ENCODE assay signal across 9 cellular contexts in the genomic region with DNA sequence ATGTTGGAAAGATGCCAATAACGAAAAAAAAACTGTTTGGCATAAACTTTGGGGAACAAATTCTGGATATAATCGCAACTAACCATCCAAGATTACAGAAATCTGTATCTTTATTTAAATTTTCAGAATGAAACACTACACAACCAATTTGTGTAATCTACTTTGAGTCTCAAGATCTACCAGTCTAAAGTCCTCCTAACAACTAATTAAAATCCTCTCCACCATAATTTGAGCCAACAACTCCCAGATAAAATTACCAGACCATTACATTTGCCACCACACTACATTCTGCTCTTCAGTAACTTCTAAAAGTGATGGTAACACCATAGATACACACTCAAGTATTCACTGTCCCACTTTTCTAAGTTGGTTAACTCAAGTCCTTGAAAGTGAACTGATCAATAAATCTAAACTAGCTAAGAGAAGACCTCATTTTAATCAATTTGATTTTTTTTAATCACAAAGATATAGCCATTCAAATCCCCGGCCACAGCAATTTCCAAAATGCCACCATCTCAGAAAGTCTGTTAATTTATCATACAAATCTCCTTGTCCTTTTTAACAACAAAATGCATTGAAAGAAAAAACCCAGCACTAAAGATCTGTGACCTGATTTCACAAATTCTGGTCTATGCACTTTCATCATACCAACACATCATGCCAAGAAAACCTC. TPM values are rescaled to one million over a fixed set of nuclear protein-coding genes. Genes with fewer than 3 reads are reported as not detected.
A peak's percentile ranks its signal among the peaks of the same experiment; 100 is the strongest.
DNase-seq lines count a peak whose midpoint lies in the region; ATAC-seq, FAIRE-seq and TF ChIP-seq lines count a peak whose summit lies in the region.
"Had no signal": no experiment of that assay in that cellular context is flagged by ENCODE, and none has a peak within 500 bp of the region (broad histone marks: within the 10 kb centered on the region; RNA-seq: fewer than 3 reads in every experiment).

No MANE protein-coding gene starts in this region.

- H3K9me3 ChIP-seq in endocrine pancreas (ENCODE audit: control insufficient read depth, low read length) = no peaks in the 10 kb centered on the region
- H3K9me3 ChIP-seq in neuronal stem cell (replicated peaks in 1 of 2; ENCODE audit: control insufficient read depth in 2 of 2, insufficient read depth in 1 of 2, low read depth in 1 of 2, low read length in 2 of 2) = peaks cover 0 to 12% of the 10 kb centered on the region in 2 donors

- H3K23ac ChIP-seq in neuronal stem cell (ENCODE audit: low read depth, low read length, poor library complexity) = no peak overlapping the region

- no peak overlapping the region for H4K91ac ChIP-seq in neuronal stem cell (ENCODE audit: low read depth, low read length, poor library complexity)

- H2BK120ac ChIP-seq in neuronal stem cell (ENCODE audit: low read depth, low read length) = no peak overlapping the region

- H3K4me2 ChIP-seq in neuronal stem cell (ENCODE audit: insufficient read depth, low read length, poor library complexity, severe bottlenecking) = peak overlapping the region; percentile 45

- no peak overlapping the region for H2AK5ac ChIP-seq in neuronal stem cell (ENCODE audit: low read depth, low read length)

- peak overlapping the region; percentile 86 for H3K9ac ChIP-seq in endocrine pancreas (ENCODE audit: control insufficient read depth, insufficient read depth, low read length)
- H3K9ac ChIP-seq in neuronal stem cell (ENCODE audit: low read depth, low read length, poor library complexity) = no peak overlapping the region

- TF ChIP-seq CTCF in C4-2B (conservative IDR thresholded peaks at IDR 0.05) (no peak), NB4 (IDR thresholded peaks at IDR 0.05; ENCODE audit: low read depth, low read length) (no peak)

- no peak for FAIRE-seq in urothelium cell line (lab: Jason Lieb, UNC)

- H3K79me1 ChIP-seq in neuronal stem cell (ENCODE audit: low read depth, low read length) = peaks cover 1% of the 10 kb centered on the region

- no peak overlapping the region for H3K4ac ChIP-seq in neuronal stem cell (ENCODE audit: low read length)

- H3K36me3 ChIP-seq in endocrine pancreas (ENCODE audit: control insufficient read depth, insufficient read depth, low read length) = no peaks in the 10 kb centered on the region
- H3K36me3 ChIP-seq in neuronal stem cell (replicated peaks in 1 of 2; ENCODE audit: control insufficient read depth in 2 of 2, insufficient read depth in 2 of 2, low read length in 2 of 2) = peaks cover 0 to 2% of the 10 kb centered on the region in 2 donors

- no peak for TF ChIP-seq POLR2A in NB4 (IDR thresholded peaks at IDR 0.05; ENCODE audit: extremely low read depth, insufficient read length)

- no peak overlapping the region for H4K8ac ChIP-seq in neuronal stem cell (ENCODE audit: low read depth, low read length)

- H2AFZ ChIP-seq in neuronal stem cell (ENCODE audit: low read length) = no peak overlapping the region

- H3K27me3 ChIP-seq in endocrine pancreas (ENCODE audit: control insufficient read depth, insufficient read depth, low read length) (no peaks in the 10 kb centered on the region), neuronal stem cell (ENCODE audit: control insufficient read depth in 3 of 3, insufficient read depth in 3 of 3, low read depth in 1 of 3, low read length in 3 of 3) (no peaks in the 10 kb centered on the region)

- H3K27ac ChIP-seq in C4-2B = peak overlapping the region; percentile 98; the same call in 1 of the 2 replicates
- no peak overlapping the region for H3K27ac ChIP-seq in neuronal stem cell (replicated peaks; ENCODE audit: low read length)

- no peak overlapping the region for H2BK15ac ChIP-seq in neuronal stem cell (ENCODE audit: low read length)

- peak overlapping the region; percentile 66 for H3K4me3 ChIP-seq in NB4 (ENCODE audit: low read depth, low read length)
- peak overlapping the region; percentile 97 for H3K4me3 ChIP-seq in endocrine pancreas (ENCODE audit: control insufficient read depth, insufficient read depth, low read length)
- peak overlapping the region; percentile 80 to 97 for H3K4me3 ChIP-seq in neuronal stem cell (ENCODE audit: low read length in 2 of 2)

- no peak for ATAC-seq in HG03565 (IDR thresholded peaks at IDR 0.05; ENCODE audit: unreplicated experiment)
- ATAC-seq: activated CD4-positive, CD25-positive, alpha-beta regulatory T cell treated with anti-CD3 and anti-CD28 coated beads, Interleukin-2, amount 50 U/mL, for 24 hours had no signal

- H2BK5ac ChIP-seq in neuronal stem cell (ENCODE audit: low read length) = no peak overlapping the region

- H2BK12ac ChIP-seq in neuronal stem cell (ENCODE audit: low read length) = no peak overlapping the region

- no peak overlapping the region for H3K14ac ChIP-seq in neuronal stem cell (ENCODE audit: low read length)

- DNase-seq in NB4 (ENCODE audit: low read depth) (no peak), neuronal stem cell (ENCODE audit: low spot score) (no peak), urothelium cell line (ENCODE audit: low spot score) (no peak), HuH-7.5 (ENCODE audit: low spot score) (no peak), NCI-H524 treated with DMSO at 0.1 percent for 48 hours (lab: John Stamatoyannopoulos, UW) (no peak)

- H3K18ac ChIP-seq in neuronal stem cell (ENCODE audit: low read length) = no peak overlapping the region

- H3K4me1 ChIP-seq in endocrine pancreas (ENCODE audit: control insufficient read depth, insufficient read depth, low read length) (peaks cover 20% of the 10 kb centered on the region), neuronal stem cell (ENCODE audit: control insufficient read depth in 2 of 2, insufficient read depth in 1 of 2, low read depth in 1 of 2, low read length in 2 of 2) (peaks cover 3 to 5% of the 10 kb centered on the region in 2 donors)

- WGBS in neuronal stem cell (ENCODE audit: extremely low coverage in 2 of 2, insufficient read length in 2 of 2, insufficient replicate concordance in 1 of 2), 2 donors = no CpG with 5 or more reads among the region's 3 CpGs

RNA-seq across cellular contexts. Expression of a gene that starts 1.9 kb away (rescaled TPM):
- 24.0 TPM for polyA plus RNA-seq in neuronal stem cell (2013, experiment 1 of 2)
- 25.7 TPM for polyA plus RNA-seq in neuronal stem cell (2013, experiment 2 of 2)
